1 cellular context compared by ENCODE assay signal in the genomic region with DNA sequence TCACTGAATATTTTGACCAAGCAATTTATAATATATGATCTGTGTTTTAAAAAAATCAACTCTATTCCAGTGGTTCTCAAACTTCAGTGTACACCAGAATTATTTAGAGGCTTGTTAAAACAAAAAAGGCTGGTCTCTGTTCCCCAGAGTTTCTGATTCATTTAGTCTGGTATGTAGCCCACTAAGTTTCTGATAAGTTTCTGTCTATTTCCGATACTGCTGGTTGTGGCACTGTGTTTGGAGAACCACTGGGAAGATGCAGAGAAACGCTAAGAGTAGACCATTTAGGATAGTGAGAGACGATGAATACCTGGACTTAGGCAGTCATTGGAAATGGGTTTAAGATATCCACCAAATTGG.
A peak's percentile ranks its signal among the peaks of the same experiment; 100 is the strongest.
TF ChIP-seq lines count a peak whose summit lies in the region.

No MANE protein-coding gene starts in this region.

TF ChIP-seq in K562, 482 proteins besides CTCF, POLR2A, EP300 and RAD21 (continued from another document):
- TF ChIP-seq, protein P1, sequence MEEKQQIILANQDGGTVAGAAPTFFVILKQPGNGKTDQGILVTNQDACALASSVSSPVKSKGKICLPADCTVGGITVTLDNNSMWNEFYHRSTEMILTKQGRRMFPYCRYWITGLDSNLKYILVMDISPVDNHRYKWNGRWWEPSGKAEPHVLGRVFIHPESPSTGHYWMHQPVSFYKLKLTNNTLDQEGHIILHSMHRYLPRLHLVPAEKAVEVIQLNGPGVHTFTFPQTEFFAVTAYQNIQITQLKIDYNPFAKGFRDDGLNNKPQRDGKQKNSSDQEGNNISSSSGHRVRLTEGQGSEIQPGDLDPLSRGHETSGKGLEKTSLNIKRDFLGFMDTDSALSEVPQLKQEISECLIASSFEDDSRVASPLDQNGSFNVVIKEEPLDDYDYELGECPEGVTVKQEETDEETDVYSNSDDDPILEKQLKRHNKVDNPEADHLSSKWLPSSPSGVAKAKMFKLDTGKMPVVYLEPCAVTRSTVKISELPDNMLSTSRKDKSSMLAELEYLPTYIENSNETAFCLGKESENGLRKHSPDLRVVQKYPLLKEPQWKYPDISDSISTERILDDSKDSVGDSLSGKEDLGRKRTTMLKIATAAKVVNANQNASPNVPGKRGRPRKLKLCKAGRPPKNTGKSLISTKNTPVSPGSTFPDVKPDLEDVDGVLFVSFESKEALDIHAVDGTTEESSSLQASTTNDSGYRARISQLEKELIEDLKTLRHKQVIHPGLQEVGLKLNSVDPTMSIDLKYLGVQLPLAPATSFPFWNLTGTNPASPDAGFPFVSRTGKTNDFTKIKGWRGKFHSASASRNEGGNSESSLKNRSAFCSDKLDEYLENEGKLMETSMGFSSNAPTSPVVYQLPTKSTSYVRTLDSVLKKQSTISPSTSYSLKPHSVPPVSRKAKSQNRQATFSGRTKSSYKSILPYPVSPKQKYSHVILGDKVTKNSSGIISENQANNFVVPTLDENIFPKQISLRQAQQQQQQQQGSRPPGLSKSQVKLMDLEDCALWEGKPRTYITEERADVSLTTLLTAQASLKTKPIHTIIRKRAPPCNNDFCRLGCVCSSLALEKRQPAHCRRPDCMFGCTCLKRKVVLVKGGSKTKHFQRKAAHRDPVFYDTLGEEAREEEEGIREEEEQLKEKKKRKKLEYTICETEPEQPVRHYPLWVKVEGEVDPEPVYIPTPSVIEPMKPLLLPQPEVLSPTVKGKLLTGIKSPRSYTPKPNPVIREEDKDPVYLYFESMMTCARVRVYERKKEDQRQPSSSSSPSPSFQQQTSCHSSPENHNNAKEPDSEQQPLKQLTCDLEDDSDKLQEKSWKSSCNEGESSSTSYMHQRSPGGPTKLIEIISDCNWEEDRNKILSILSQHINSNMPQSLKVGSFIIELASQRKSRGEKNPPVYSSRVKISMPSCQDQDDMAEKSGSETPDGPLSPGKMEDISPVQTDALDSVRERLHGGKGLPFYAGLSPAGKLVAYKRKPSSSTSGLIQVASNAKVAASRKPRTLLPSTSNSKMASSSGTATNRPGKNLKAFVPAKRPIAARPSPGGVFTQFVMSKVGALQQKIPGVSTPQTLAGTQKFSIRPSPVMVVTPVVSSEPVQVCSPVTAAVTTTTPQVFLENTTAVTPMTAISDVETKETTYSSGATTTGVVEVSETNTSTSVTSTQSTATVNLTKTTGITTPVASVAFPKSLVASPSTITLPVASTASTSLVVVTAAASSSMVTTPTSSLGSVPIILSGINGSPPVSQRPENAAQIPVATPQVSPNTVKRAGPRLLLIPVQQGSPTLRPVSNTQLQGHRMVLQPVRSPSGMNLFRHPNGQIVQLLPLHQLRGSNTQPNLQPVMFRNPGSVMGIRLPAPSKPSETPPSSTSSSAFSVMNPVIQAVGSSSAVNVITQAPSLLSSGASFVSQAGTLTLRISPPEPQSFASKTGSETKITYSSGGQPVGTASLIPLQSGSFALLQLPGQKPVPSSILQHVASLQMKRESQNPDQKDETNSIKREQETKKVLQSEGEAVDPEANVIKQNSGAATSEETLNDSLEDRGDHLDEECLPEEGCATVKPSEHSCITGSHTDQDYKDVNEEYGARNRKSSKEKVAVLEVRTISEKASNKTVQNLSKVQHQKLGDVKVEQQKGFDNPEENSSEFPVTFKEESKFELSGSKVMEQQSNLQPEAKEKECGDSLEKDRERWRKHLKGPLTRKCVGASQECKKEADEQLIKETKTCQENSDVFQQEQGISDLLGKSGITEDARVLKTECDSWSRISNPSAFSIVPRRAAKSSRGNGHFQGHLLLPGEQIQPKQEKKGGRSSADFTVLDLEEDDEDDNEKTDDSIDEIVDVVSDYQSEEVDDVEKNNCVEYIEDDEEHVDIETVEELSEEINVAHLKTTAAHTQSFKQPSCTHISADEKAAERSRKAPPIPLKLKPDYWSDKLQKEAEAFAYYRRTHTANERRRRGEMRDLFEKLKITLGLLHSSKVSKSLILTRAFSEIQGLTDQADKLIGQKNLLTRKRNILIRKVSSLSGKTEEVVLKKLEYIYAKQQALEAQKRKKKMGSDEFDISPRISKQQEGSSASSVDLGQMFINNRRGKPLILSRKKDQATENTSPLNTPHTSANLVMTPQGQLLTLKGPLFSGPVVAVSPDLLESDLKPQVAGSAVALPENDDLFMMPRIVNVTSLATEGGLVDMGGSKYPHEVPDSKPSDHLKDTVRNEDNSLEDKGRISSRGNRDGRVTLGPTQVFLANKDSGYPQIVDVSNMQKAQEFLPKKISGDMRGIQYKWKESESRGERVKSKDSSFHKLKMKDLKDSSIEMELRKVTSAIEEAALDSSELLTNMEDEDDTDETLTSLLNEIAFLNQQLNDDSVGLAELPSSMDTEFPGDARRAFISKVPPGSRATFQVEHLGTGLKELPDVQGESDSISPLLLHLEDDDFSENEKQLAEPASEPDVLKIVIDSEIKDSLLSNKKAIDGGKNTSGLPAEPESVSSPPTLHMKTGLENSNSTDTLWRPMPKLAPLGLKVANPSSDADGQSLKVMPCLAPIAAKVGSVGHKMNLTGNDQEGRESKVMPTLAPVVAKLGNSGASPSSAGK (IDR thresholded peaks at IDR 0.05) = 0 out of 2 replicates have a peak, but pooled peaks have one; percentile 9
- TF ChIP-seq ZSCAN29 (IDR thresholded peaks at IDR 0.05) (no peak), BHLHE40 (IDR thresholded peaks at IDR 0.05; ENCODE audit: low read length) (no peak), KHSRP (IDR thresholded peaks at IDR 0.05) (no peak), KAT7 (CRISPR knock-in tag; IDR thresholded peaks at IDR 0.05; ENCODE audit: borderline replicate concordance) (0 out of 2 replicates have a peak, but pooled peaks have one; percentile 26), U2AF2 (optimal IDR thresholded peaks at IDR 0.05; ENCODE audit: low read depth, low read length) (no peak), TAL1 (IDR thresholded peaks at IDR 0.05) (no peak)
- TF ChIP-seq, protein P2, sequence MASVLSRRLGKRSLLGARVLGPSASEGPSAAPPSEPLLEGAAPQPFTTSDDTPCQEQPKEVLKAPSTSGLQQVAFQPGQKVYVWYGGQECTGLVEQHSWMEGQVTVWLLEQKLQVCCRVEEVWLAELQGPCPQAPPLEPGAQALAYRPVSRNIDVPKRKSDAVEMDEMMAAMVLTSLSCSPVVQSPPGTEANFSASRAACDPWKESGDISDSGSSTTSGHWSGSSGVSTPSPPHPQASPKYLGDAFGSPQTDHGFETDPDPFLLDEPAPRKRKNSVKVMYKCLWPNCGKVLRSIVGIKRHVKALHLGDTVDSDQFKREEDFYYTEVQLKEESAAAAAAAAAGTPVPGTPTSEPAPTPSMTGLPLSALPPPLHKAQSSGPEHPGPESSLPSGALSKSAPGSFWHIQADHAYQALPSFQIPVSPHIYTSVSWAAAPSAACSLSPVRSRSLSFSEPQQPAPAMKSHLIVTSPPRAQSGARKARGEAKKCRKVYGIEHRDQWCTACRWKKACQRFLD (CRISPR knock-in tag; IDR thresholded peaks at IDR 0.05) = 0 out of 2 replicates have a peak, but pooled peaks have one; percentile 8
